In the genomic region with DNA sequence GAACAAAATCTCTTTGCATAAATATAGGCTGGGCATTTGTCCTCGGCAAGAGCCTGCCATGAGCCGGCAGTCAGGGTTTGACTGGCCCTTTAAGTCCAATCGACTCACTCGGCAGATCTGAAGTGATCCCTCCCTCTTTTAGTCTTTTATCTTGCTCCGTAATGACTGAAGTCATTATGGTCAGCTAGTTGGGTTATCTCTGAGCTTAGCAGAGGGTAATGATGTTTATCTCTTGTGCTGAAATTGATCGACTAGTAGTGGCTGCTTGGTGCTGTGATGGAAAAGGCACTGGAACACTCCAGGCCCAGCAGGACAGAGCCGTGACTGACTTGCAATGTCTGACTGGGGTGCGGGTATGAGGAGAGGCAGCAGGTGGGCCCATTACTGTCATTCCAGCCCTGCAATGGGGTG, we compare ENCODE assay signal across 1 cellular context.
TF ChIP-seq lines count a peak whose summit lies in the region.

No MANE protein-coding gene starts in this region.

TF ChIP-seq in HepG2, 621 proteins besides CTCF, POLR2A, EP300 and RAD21 (continued from another document and continues in another):
- TF ChIP-seq, protein P1, sequence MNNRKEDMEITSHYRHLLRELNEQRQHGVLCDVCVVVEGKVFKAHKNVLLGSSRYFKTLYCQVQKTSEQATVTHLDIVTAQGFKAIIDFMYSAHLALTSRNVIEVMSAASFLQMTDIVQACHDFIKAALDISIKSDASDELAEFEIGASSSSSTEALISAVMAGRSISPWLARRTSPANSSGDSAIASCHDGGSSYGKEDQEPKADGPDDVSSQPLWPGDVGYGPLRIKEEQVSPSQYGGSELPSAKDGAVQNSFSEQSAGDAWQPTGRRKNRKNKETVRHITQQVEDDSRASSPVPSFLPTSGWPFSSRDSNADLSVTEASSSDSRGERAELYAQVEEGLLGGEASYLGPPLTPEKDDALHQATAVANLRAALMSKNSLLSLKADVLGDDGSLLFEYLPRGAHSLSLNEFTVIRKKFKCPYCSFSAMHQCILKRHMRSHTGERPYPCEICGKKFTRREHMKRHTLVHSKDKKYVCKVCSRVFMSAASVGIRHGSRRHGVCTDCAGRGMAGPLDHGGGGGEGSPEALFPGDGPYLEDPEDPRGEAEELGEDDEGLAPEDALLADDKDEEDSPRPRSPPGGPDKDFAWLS (CRISPR knock-in tag; IDR thresholded peaks at IDR 0.05; ENCODE audit: borderline replicate concordance), result no peak
- TF ChIP-seq TSC22D2 (CRISPR knock-in tag; IDR thresholded peaks at IDR 0.05; ENCODE audit: borderline replicate concordance) (no peak), MATR3 (CRISPR knock-in tag; IDR thresholded peaks at IDR 0.05) (no peak), ZBTB39 (CRISPR knock-in tag; IDR thresholded peaks at IDR 0.05) (no peak), STAT5B (CRISPR knock-in tag; IDR thresholded peaks at IDR 0.05) (no peak), TGIF2 (CRISPR knock-in tag; IDR thresholded peaks at IDR 0.05) (no peak), ZNF589 (CRISPR knock-in tag; conservative IDR thresholded peaks at IDR 0.05) (no peak), ZBTB49 (CRISPR knock-in tag; IDR thresholded peaks at IDR 0.05; ENCODE audit: borderline replicate concordance) (no peak), POLR2G (IDR thresholded peaks at IDR 0.05; ENCODE audit: low read depth, low read length) (no peak), ZEB1 (IDR thresholded peaks at IDR 0.05; ENCODE audit: insufficient replicate concordance, low read depth) (no peak), POLR2AphosphoS5 (IDR thresholded peaks at IDR 0.05; ENCODE audit: low read depth, low read length) (no peak), ZNF768 (CRISPR knock-in tag; IDR thresholded peaks at IDR 0.05) (no peak), SMARCE1 (IDR thresholded peaks at IDR 0.05; ENCODE audit: borderline replicate concordance) (no peak), ISL2 (CRISPR knock-in tag; IDR thresholded peaks at IDR 0.05) (peak; percentile 45; the same call in 1 of the 2 replicates), ZNF7 (CRISPR knock-in tag; IDR thresholded peaks at IDR 0.05) (no peak), SUZ12 (IDR thresholded peaks at IDR 0.05; ENCODE audit: low read depth, low read length) (no peak), ZHX2 (IDR thresholded peaks at IDR 0.05; ENCODE audit: low read depth) (no peak), ZHX2 (CRISPR knock-in tag; IDR thresholded peaks at IDR 0.05; ENCODE audit: borderline replicate concordance) (no peak), STAT6 (CRISPR knock-in tag; IDR thresholded peaks at IDR 0.05; ENCODE audit: borderline replicate concordance) (0 out of 2 replicates have a peak, but pooled peaks have one; percentile 45), CEBPG (CRISPR knock-in tag; IDR thresholded peaks at IDR 0.05) (no peak), ZNF543 (CRISPR knock-in tag; IDR thresholded peaks at IDR 0.05) (no peak), HNRNPH1 (optimal IDR thresholded peaks at IDR 0.05; ENCODE audit: low read depth, low read length) (no peak), FLYWCH1 (CRISPR knock-in tag; IDR thresholded peaks at IDR 0.05) (no peak), ZBTB7B (CRISPR knock-in tag; IDR thresholded peaks at IDR 0.05) (0 out of 2 replicates have a peak, but pooled peaks have one; percentile 35), ZFX (CRISPR knock-in tag; IDR thresholded peaks at IDR 0.05; ENCODE audit: low read depth) (peak; percentile 43), MTA1 (CRISPR knock-in tag; IDR thresholded peaks at IDR 0.05; ENCODE audit: borderline replicate concordance) (no peak), FOXP4 (CRISPR knock-in tag; IDR thresholded peaks at IDR 0.05) (0 out of 2 replicates have a peak, but pooled peaks have one; percentile 18), NFIB (CRISPR knock-in tag; IDR thresholded peaks at IDR 0.05; ENCODE audit: borderline replicate concordance) (no peak), TOE1 (CRISPR knock-in tag; IDR thresholded peaks at IDR 0.05) (no peak), PRDM4 (CRISPR knock-in tag; IDR thresholded peaks at IDR 0.05; ENCODE audit: borderline replicate concordance) (no peak), ZNF20 (CRISPR knock-in tag; IDR thresholded peaks at IDR 0.05) (no peak), BORCS8-MEF2B (CRISPR knock-in tag; IDR thresholded peaks at IDR 0.05) (no peak), ZNF800 (CRISPR knock-in tag; IDR thresholded peaks at IDR 0.05) (no peak), ZNF839 (CRISPR knock-in tag; IDR thresholded peaks at IDR 0.05; ENCODE audit: borderline replicate concordance) (no peak), HDAC1 (CRISPR knock-in tag; IDR thresholded peaks at IDR 0.05) (no peak), ZNF484 (CRISPR knock-in tag; IDR thresholded peaks at IDR 0.05; ENCODE audit: borderline replicate concordance, low read depth) (no peak), RXRA (CRISPR knock-in tag; IDR thresholded peaks at IDR 0.05) (no peak)
